In the genomic region with DNA sequence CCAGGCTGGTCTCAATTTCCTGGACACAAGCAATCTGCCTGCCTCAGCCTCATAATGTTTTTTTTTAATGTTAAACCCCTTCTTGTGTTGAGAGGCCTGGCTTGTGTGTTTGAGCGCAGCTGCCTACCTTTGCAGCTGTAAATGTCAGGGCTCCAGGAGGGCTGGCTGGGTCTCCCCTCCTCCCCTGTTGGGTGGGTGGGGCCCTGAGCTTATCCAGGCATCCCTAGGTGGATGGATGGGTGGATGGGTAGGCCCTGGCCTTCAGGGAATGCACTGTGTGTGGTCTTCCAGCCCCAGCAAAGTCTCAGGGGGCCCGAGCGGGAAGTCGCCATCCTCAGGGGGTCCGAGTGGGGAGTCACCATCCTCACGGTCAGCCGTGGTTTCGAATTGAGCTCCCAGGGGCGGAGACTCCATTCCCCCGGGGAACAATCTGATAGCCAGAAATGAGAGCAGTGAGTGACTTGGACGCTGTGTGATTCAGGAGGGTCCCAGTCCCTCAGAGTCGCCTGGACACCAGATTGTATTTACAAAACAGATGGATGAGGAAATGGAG, we compare ENCODE assay signal across 7 cellular contexts.
DNase-seq lines count a peak whose midpoint lies in the region; ATAC-seq and TF ChIP-seq lines count a peak whose summit lies in the region.
"Not testable (repeated sequence)": the region's sequence is repeated elsewhere in the genome, so short reads cannot be mapped to it uniquely, and the experiment has no call there.

No MANE protein-coding gene starts in this region.

- DNase-seq in WTC11 (ENCODE audit: low spot score) (peak; percentile 14), endodermal cell (peak; percentile 49)
- DNase-seq in activated T-cell treated with anti-CD3 and anti-CD28 coated beads, Interleukin-2, amount 50 U/mL, for 24 hours; activated naive CD4-positive, alpha-beta T cell treated with anti-CD3 and anti-CD28 coated beads, Interleukin-2, amount 50 U/mL, for 72 hours (ENCODE audit: low spot score in 2 of 2); osteoblast (ENCODE audit: insufficient read length, low spot score, missing footprints): not testable (repeated sequence)

- POLR2A ChIA-PET in WTC11 (lab: Charles Lee), result not testable (repeated sequence)

- H4K20me1 ChIP-seq in DOHH2 (ENCODE audit: control insufficient read depth, insufficient read depth, low read depth, low read length); osteoblast (ENCODE audit: insufficient read depth, low read length): not testable (repeated sequence)

- H3F3A ChIP-seq in DOHH2 (ENCODE audit: control insufficient read depth, insufficient read depth), result not testable (repeated sequence)

- H3K27me3 Mint-ChIP-seq in WTC11 (ENCODE audit: low read depth); activated T-cell treated with anti-CD3 and anti-CD28 coated beads, Interleukin-2, amount 50 U/mL, for 24 hours; endodermal cell (ENCODE audit: insufficient read depth): not testable (repeated sequence)

- not testable (repeated sequence) for TF ChIP-seq CTCF in DOHH2 (IDR thresholded peaks at IDR 0.05; ENCODE audit: low read depth, low read length, poor library complexity, severe bottlenecking); WTC11 (IDR thresholded peaks at IDR 0.05); endodermal cell (conservative IDR thresholded peaks at IDR 0.05); osteoblast (IDR thresholded peaks at IDR 0.05; ENCODE audit: extremely low read depth, low read depth, low read length)

- H3K27ac Mint-ChIP-seq in WTC11, endodermal cell: not testable (repeated sequence)
- peak overlapping the region; percentile 57 for H3K27ac Mint-ChIP-seq in activated T-cell treated with anti-CD3 and anti-CD28 coated beads, Interleukin-2, amount 50 U/mL, for 24 hours
- H3K27ac Mint-ChIP-seq in activated naive CD4-positive, alpha-beta T cell treated with anti-CD3 and anti-CD28 coated beads, Interleukin-2, amount 50 U/mL, for 72 hours, result peak overlapping the region; percentile 22 to 95

- WGBS in endodermal cell (ENCODE audit: insufficient coverage in 1 of 2, insufficient read length in 1 of 2), 2 experiments, result 73% methylated on average over 9 of the region's 12 CpGs; no CpG with 5 or more reads in 1 of the 2 experiments

- peak overlapping the region; percentile 60 for H3K4me2 ChIP-seq in DOHH2 (ENCODE audit: low read length)
- not testable (repeated sequence) for H3K4me2 ChIP-seq in osteoblast (ENCODE audit: insufficient read depth, low read length)

- peak overlapping the region; percentile 82 for H3K27ac ChIP-seq in DOHH2 (ENCODE audit: low read depth, low read length)
- H3K27ac ChIP-seq in KOPT-K1 (ENCODE audit: low read depth, low read length, poor library complexity, severe bottlenecking), result peak overlapping the region; percentile 78
- not testable (repeated sequence) for H3K27ac ChIP-seq in endodermal cell (ENCODE audit: low read depth, low read length)
- H3K27ac ChIP-seq in osteoblast (ENCODE audit: low read depth, low read length), result peak overlapping the region; percentile 28

- H3K9me3 Mint-ChIP-seq in WTC11; activated T-cell treated with anti-CD3 and anti-CD28 coated beads, Interleukin-2, amount 50 U/mL, for 24 hours; activated naive CD4-positive, alpha-beta T cell treated with anti-CD3 and anti-CD28 coated beads, Interleukin-2, amount 50 U/mL, for 72 hours; endodermal cell: not testable (repeated sequence)

- peaks cover 14% of the 10 kb centered on the region for H3K4me1 Mint-ChIP-seq in WTC11
- peaks cover 19% of the 10 kb centered on the region for H3K4me1 Mint-ChIP-seq in activated T-cell treated with anti-CD3 and anti-CD28 coated beads, Interleukin-2, amount 50 U/mL, for 24 hours (ENCODE audit: low read depth)
- H3K4me1 Mint-ChIP-seq in endodermal cell, result not testable (repeated sequence)

- not testable (repeated sequence) for H2AFZ ChIP-seq in osteoblast (ENCODE audit: low read length)

- H3K36me3 Mint-ChIP-seq in WTC11; activated T-cell treated with anti-CD3 and anti-CD28 coated beads, Interleukin-2, amount 50 U/mL, for 24 hours (ENCODE audit: low read depth); activated naive CD4-positive, alpha-beta T cell treated with anti-CD3 and anti-CD28 coated beads, Interleukin-2, amount 50 U/mL, for 72 hours; endodermal cell (ENCODE audit: low read depth): not testable (repeated sequence)

- H3K4me3 Mint-ChIP-seq in WTC11; activated T-cell treated with anti-CD3 and anti-CD28 coated beads, Interleukin-2, amount 50 U/mL, for 24 hours; endodermal cell: not testable (repeated sequence)

- H3K9me2 ChIP-seq in DOHH2 (replicated peaks; ENCODE audit: control insufficient read depth, low read length), result not testable (repeated sequence)

- peak overlapping the region; percentile 38; the same call in 1 of the 2 replicates for H3K4me3 ChIP-seq in DOHH2 (ENCODE audit: low read length)
- not testable (repeated sequence) for H3K4me3 ChIP-seq in endodermal cell (ENCODE audit: low read length); osteoblast (ENCODE audit: insufficient read depth, low read length)

- H3K4me1 ChIP-seq in DOHH2 (ENCODE audit: control insufficient read depth, low read length), result peaks cover 49% of the 10 kb centered on the region
- not testable (repeated sequence) for H3K4me1 ChIP-seq in endodermal cell (ENCODE audit: control insufficient read depth, insufficient read depth, low read length); osteoblast (ENCODE audit: insufficient read depth, low read length)

- not testable (repeated sequence) for H3K79me2 ChIP-seq in DOHH2 (ENCODE audit: control insufficient read depth, low read length)
- peaks cover 74% of the 10 kb centered on the region for H3K79me2 ChIP-seq in osteoblast (ENCODE audit: insufficient read depth, low read length)

- H3K36me3 ChIP-seq in DOHH2 (ENCODE audit: control insufficient read depth, low read length); KOPT-K1 (ENCODE audit: insufficient read depth, low read length); endodermal cell (ENCODE audit: control insufficient read depth, insufficient read depth, low read length); osteoblast (ENCODE audit: insufficient read depth, low read length): not testable (repeated sequence)

- ATAC-seq in WTC11, result peak; percentile 51
- not testable (repeated sequence) for ATAC-seq in activated naive CD4-positive, alpha-beta T cell treated with anti-CD3 and anti-CD28 coated beads, Interleukin-2, amount 50 U/mL, for 72 hours

- not testable (repeated sequence) for H3K9ac ChIP-seq in endodermal cell (ENCODE audit: extremely low read depth, low read length, poor library complexity, severe bottlenecking)

- not testable (repeated sequence) for H3K27me3 ChIP-seq in DOHH2 (ENCODE audit: control insufficient read depth, low read length); endodermal cell (ENCODE audit: control insufficient read depth, insufficient read depth, low read length, poor library complexity, severe bottlenecking); osteoblast (ENCODE audit: insufficient read depth, low read length)

- CTCF ChIA-PET in WTC11 (lab: Charles Lee), result not testable (repeated sequence)

- H3K9me3 ChIP-seq in DOHH2 (ENCODE audit: control insufficient read depth, insufficient read depth, low read length); KOPT-K1 (ENCODE audit: insufficient read depth, low read length, poor library complexity, severe bottlenecking); endodermal cell (ENCODE audit: control insufficient read depth, low read length); osteoblast (ENCODE audit: low read depth, low read length): not testable (repeated sequence)

TF ChIP-seq in WTC11, 78 proteins besides CTCF, POLR2A, EP300 and RAD21:
- peak; percentile 33; the same call in 1 of the 2 replicates for TF ChIP-seq ZNF423 (CRISPR knock-in tag; IDR thresholded peaks at IDR 0.05)
